ENCODE assay signal across 15 cellular contexts in the genomic region with DNA sequence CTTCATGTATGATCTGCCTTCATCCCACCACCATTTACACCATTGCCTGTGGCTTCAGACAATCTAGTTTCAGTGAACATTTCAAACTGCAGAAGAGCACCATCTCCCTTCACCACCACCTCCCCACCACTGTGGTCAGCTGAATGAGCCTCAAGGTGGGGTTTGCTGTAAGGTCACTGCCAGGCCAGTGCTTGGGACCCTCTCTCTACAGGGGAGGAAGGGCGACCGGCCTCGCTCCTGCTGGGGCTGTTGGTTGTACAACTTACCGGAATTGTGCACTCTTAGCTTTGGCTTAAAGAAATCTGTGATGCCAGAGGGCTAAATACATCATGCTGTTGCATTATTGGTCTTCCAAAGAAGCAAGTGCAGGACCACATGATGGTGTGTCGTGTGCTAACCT. TPM values are rescaled to one million over a fixed set of nuclear protein-coding genes. Genes with fewer than 3 reads are reported as not detected.
A peak's percentile ranks its signal among the peaks of the same experiment; 100 is the strongest.
DNase-seq lines count a peak whose midpoint lies in the region; ATAC-seq, FAIRE-seq and TF ChIP-seq lines count a peak whose summit lies in the region.
"Had no signal": no experiment of that assay in that cellular context is flagged by ENCODE, and none has a peak within 500 bp of the region (broad histone marks: within the 10 kb centered on the region; RNA-seq: fewer than 3 reads in every experiment).

No MANE protein-coding gene starts in this region.

- peak overlapping the region; percentile 73 for H4K91ac ChIP-seq in mesenchymal stem cell (ENCODE audit: low read length)

- POLR2A ChIA-PET in A549 (lab: Yijun Ruan, JAX), result interaction anchor here (0.7 to 3.2 kb wide), 2 partner anchors 13 to 18 kb away, joined by 5 to 33 read pairs; no protein-coding TSS in a partner anchor

- DNase-seq in A549 (ENCODE audit: low read depth in 1 of 2, low spot score in 1 of 2), result no peak
- no peak for DNase-seq in GM23338 (ENCODE audit: low spot score)
- DNase-seq in activated naive CD8-positive, alpha-beta T cell treated with anti-CD3 and anti-CD28 coated beads for 36 hours, result no peak
- DNase-seq in mesenchymal stem cell, result no peak
- DNase-seq in anterior cingulate cortex (lab: John Stamatoyannopoulos, UW), result no peak
- no peak for DNase-seq in NCI-H1417 (lab: John Stamatoyannopoulos, UW)
- DNase-seq: activated CD4-positive, alpha-beta T cell treated with anti-CD3 and anti-CD28 coated beads, Interleukin-2, amount 50 U/mL, for 4 hours; adrenal gland; NCI-H146; NCI-H82; stimulated activated CD4-positive, alpha-beta T cell treated with anti-CD3 and anti-CD28 coated beads, Interleukin-1b, Interleukin-23, amount 100 ng/mL, for 48 hours; stomach had no signal

- H3K14ac ChIP-seq in mesenchymal stem cell (ENCODE audit: low read length in 2 of 2), result peak overlapping the region in 1 of 2 experiments; percentile 61

- no peak for TF ChIP-seq POLR2A in A549 (IDR thresholded peaks at IDR 0.05; ENCODE audit: low read length)

- H3K36me3 Mint-ChIP-seq in GM23338 (ENCODE audit: low read depth), result peaks cover 31% of the 10 kb centered on the region
- peaks cover 67% of the 10 kb centered on the region for H3K36me3 Mint-ChIP-seq in activated naive CD8-positive, alpha-beta T cell treated with anti-CD3 and anti-CD28 coated beads for 36 hours

- 70% methylated on average over 3 of the region's 5 CpGs for WGBS in A549 (ENCODE audit: missing lambda C conversion rate)
- 88% methylated on average over 5 of the region's 5 CpGs for WGBS in mesenchymal stem cell

- CTCF ChIA-PET in A549 (lab: Yijun Ruan, JAX), result interaction anchor here (1.5 to 2.0 kb wide), 3 partner anchors 9 to 26 kb away, joined by 4 to 5 read pairs (median 5); no protein-coding TSS in a partner anchor

- H3K36me3 ChIP-seq in GM23338 (ENCODE audit: insufficient read depth), result peaks cover 6% of the 10 kb centered on the region; the same call in 1 of the 2 replicates
- H3K36me3 ChIP-seq in mesenchymal stem cell (ENCODE audit: control insufficient read depth in 1 of 2, insufficient read depth in 2 of 2, low read depth in 1 of 2, low read length in 2 of 2), result peaks cover 0 to 5% of the 10 kb centered on the region in 2 experiments
- H3K36me3 ChIP-seq: adrenal gland had no signal

- H2AFZ ChIP-seq in GM23338 (no peak overlapping the region), mesenchymal stem cell (ENCODE audit: low read depth, low read length) (no peak overlapping the region)

- H3K4me1 ChIP-seq in A549 (peaks cover 90% of the 10 kb centered on the region), GM23338 (ENCODE audit: insufficient read depth) (peaks cover 19% of the 10 kb centered on the region; the same call in 1 of the 2 replicates), mesenchymal stem cell (ENCODE audit: control insufficient read depth, insufficient read depth, low read depth, low read length) (peaks cover 46% of the 10 kb centered on the region)

- TF ChIP-seq EP300 in A549 (IDR thresholded peaks at IDR 0.05), result no peak

- H3K23ac ChIP-seq in mesenchymal stem cell (ENCODE audit: low read length in 2 of 2), result no peak overlapping the region

- TF ChIP-seq CTCF in A549 (IDR thresholded peaks at IDR 0.05), result no peak
- no peak for TF ChIP-seq CTCF in GM23338 (conservative IDR thresholded peaks at IDR 0.05; ENCODE audit: low read depth in 2 of 2)

- peak overlapping the region; percentile 89 for H3K4me2 ChIP-seq in A549
- no peak overlapping the region for H3K4me2 ChIP-seq in GM23338
- H3K4me2 ChIP-seq in mesenchymal stem cell (ENCODE audit: low read length, poor library complexity, severe bottlenecking), result no peak overlapping the region

- FAIRE-seq in A549 (lab: Jason Lieb, UNC), result no peak

- H3K27me3 ChIP-seq in GM23338 (ENCODE audit: insufficient read depth) (no peaks in the 10 kb centered on the region), mesenchymal stem cell (ENCODE audit: control insufficient read depth in 1 of 2, insufficient read depth in 1 of 2, low read length in 2 of 2) (no peaks in the 10 kb centered on the region)
- H3K27me3 ChIP-seq: adrenal gland, stomach had no signal

- H3K9me3 ChIP-seq in A549 (no peaks in the 10 kb centered on the region), mesenchymal stem cell (ENCODE audit: control insufficient read depth, low read length) (no peaks in the 10 kb centered on the region)
- H3K9me3 ChIP-seq: adrenal gland, stomach had no signal

- H3K4me3 ChIP-seq in A549, result no peak overlapping the region; the same call in 2 of the 3 replicates
- H3K4me3 ChIP-seq in GM23338, result no peak overlapping the region
- no peak overlapping the region for H3K4me3 ChIP-seq in mesenchymal stem cell (ENCODE audit: insufficient read depth in 1 of 2, low read depth in 1 of 2, low read length in 2 of 2)
- H3K4me3 ChIP-seq: adrenal gland, stomach had no signal

- peaks cover 13% of the 10 kb centered on the region for H4K20me1 ChIP-seq in GM23338 (replicated peaks; ENCODE audit: insufficient read depth)

- H3K4ac ChIP-seq in mesenchymal stem cell (ENCODE audit: low read depth in 1 of 2, low read length in 2 of 2), result peak overlapping the region; percentile 60 to 92

- H2BK5ac ChIP-seq in mesenchymal stem cell (ENCODE audit: low read depth, low read length, poor library complexity, severe bottlenecking), result peak overlapping the region; percentile 61

- H3K79me1 ChIP-seq in mesenchymal stem cell (replicated peaks; ENCODE audit: low read length, poor library complexity, severe bottlenecking), result peaks cover 4% of the 10 kb centered on the region

- ATAC-seq in A549 (no peak), GM23338 (no peak), HG03439 (IDR thresholded peaks at IDR 0.05; ENCODE audit: unreplicated experiment) (no peak), GM21786 (IDR thresholded peaks at IDR 0.05; ENCODE audit: unreplicated experiment) (no peak)

- peak overlapping the region; percentile 91 to 98 for H2BK12ac ChIP-seq in mesenchymal stem cell (ENCODE audit: low read length in 2 of 2)

- peak overlapping the region; percentile 94 for H2BK15ac ChIP-seq in mesenchymal stem cell (ENCODE audit: low read depth, poor library complexity, severe bottlenecking)

- H3K27ac ChIP-seq in A549 (peak overlapping the region; percentile 92 to 99), GM23338 (ENCODE audit: low read depth) (peak overlapping the region; percentile 72), mesenchymal stem cell (ENCODE audit: low read length, poor library complexity, severe bottlenecking) (peak overlapping the region; percentile 98)
- H3K27ac ChIP-seq: C4-2B had no signal

- H2AK5ac ChIP-seq in mesenchymal stem cell (ENCODE audit: low read length, severe bottlenecking), result peak overlapping the region; percentile 89

- peak overlapping the region; percentile 84 for H3K9ac ChIP-seq in mesenchymal stem cell (ENCODE audit: low read length)

- peak overlapping the region; percentile 93 for H4K8ac ChIP-seq in mesenchymal stem cell (ENCODE audit: low read length)

- H3K4me3 Mint-ChIP-seq in GM23338, result no peak overlapping the region
- H3K4me3 Mint-ChIP-seq in activated naive CD8-positive, alpha-beta T cell treated with anti-CD3 and anti-CD28 coated beads for 36 hours, result no peak overlapping the region

- no peaks in the 10 kb centered on the region; the same call in 2 of the 3 replicates for H3K9me3 Mint-ChIP-seq in GM23338
- peaks cover 4% of the 10 kb centered on the region for H3K9me3 Mint-ChIP-seq in activated naive CD8-positive, alpha-beta T cell treated with anti-CD3 and anti-CD28 coated beads for 36 hours

- H3K4me1 Mint-ChIP-seq in GM23338, result peaks cover 40% of the 10 kb centered on the region
- H3K4me1 Mint-ChIP-seq in activated naive CD8-positive, alpha-beta T cell treated with anti-CD3 and anti-CD28 coated beads for 36 hours, result peaks cover 64% of the 10 kb centered on the region

- H3F3A ChIP-seq in GM23338 (replicated peaks; ENCODE audit: low read depth), result no peaks in the 10 kb centered on the region

- no peak for TF ChIP-seq RAD21 in A549 (conservative IDR thresholded peaks at IDR 0.05 in 1 of 2, IDR thresholded peaks at IDR 0.05 in 1 of 2)

- peak overlapping the region; percentile 77 for H2BK120ac ChIP-seq in mesenchymal stem cell (ENCODE audit: low read depth, low read length)

- peaks cover 6% of the 10 kb centered on the region for H3K27me3 Mint-ChIP-seq in GM23338 (ENCODE audit: insufficient read depth, low read depth, poor library complexity)
- H3K27me3 Mint-ChIP-seq in activated naive CD8-positive, alpha-beta T cell treated with anti-CD3 and anti-CD28 coated beads for 36 hours, result no peaks in the 10 kb centered on the region

- peaks cover 98% of the 10 kb centered on the region for H3K79me2 ChIP-seq in GM23338 (replicated peaks; ENCODE audit: insufficient read depth)

- no peaks in the 10 kb centered on the region for H3K9me2 ChIP-seq in GM23338 (ENCODE audit: insufficient read depth)

- H3K18ac ChIP-seq in mesenchymal stem cell (ENCODE audit: low read depth in 1 of 2, low read length in 2 of 2), result peak overlapping the region; percentile 68 to 74

- no peak overlapping the region; the same call in 1 of the 2 replicates for H3K27ac Mint-ChIP-seq in GM23338
- peak overlapping the region; percentile 91 for H3K27ac Mint-ChIP-seq in activated naive CD8-positive, alpha-beta T cell treated with anti-CD3 and anti-CD28 coated beads for 36 hours

TF ChIP-seq in A549, 52 proteins besides CTCF, POLR2A, EP300 and RAD21 (continues in another document):
- TF ChIP-seq, protein P1, sequence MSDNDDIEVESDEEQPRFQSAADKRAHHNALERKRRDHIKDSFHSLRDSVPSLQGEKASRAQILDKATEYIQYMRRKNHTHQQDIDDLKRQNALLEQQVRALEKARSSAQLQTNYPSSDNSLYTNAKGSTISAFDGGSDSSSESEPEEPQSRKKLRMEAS (IDR thresholded peaks at IDR 0.05), result no peak

TF ChIP-seq in GM23338, 12 proteins besides CTCF, POLR2A, EP300 and RAD21:
- TF ChIP-seq CREB1 (CRISPR knock-in tag; IDR thresholded peaks at IDR 0.05; ENCODE audit: low read depth) (no peak), ZNF331 (CRISPR knock-in tag; IDR thresholded peaks at IDR 0.05; ENCODE audit: low read depth) (no peak)
TF ChIP-seq in GM23338: peak in this region for 0.

RNA-seq across cellular contexts. Expression of a gene that starts 26.6 kb away (rescaled TPM):
- polyA plus RNA-seq in A549 (2011; rRNA removed) (164 and 166 TPM in 2 replicates), A549 (2017; fragmentation: RNase III; extraction: RNeasy Plus Mini Kit Qiagen cat#74134 plus additional on column Dnase treatment) (273 to 329 TPM (median 279 TPM) in 3 replicates), GM23338 (2016; fragmentation: Nextera tagmentation; extraction: Ambion mirVana) (55.3 and 56.3 TPM in 2 replicates)
- polyA plus RNA-seq in A549 (2012; cell fraction: cytosol; rRNA removed), result 360 and 395 TPM in 2 replicates
- polyA plus RNA-seq in A549 (2012; cell fraction: nucleus; rRNA removed), result 741 and 798 TPM in 2 replicates
- polyA minus RNA-seq in A549 (2011; rRNA and poly(A)+ RNA removed), result 130 and 164 TPM in 2 replicates
- total RNA-seq in GM23338 (2014; rRNA removed; shearing (Covaris generic)), result 117 and 120 TPM in 2 replicates
- 100 to 1,000 TPM; 231 to 242 TPM for total RNA-seq in activated naive CD8-positive, alpha-beta T cell treated with anti-CD3 and anti-CD28 coated beads for 36 hours
- 57.2 TPM for polyA plus RNA-seq in mesenchymal stem cell (2013, experiment 1 of 2)
- polyA plus RNA-seq in mesenchymal stem cell (2013, experiment 2 of 2), result 54.3 TPM
